Comparison of ENCODE assay signal across 14 cellular contexts in the genomic region with DNA sequence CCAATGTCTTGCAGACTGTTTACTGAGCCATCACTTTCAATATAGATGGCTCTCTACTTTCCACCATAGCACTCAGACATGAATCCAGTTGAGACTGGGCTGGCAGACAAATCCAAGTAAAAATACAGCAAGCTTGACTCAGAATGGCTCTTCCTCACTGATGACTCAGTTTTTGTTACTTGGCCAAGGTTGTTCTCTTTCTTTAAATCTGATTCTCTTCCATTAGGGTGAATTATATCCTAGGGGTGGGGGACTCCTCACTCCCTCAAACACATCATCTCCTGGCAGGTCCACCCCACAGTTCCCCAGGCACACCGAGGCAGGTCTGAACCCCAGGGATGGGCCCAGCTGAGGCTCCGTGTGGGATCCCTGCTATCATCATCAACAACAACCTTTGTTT.
DNase-seq lines count a peak whose midpoint lies in the region; ATAC-seq and TF ChIP-seq lines count a peak whose summit lies in the region.
"Had no signal": no experiment of that assay in that cellular context is flagged by ENCODE, and none has a peak within 500 bp of the region (broad histone marks: within the 10 kb centered on the region; RNA-seq: fewer than 3 reads in every experiment).

No MANE protein-coding gene starts in this region.

- no TSS peak for BruUV-seq in MCF 10A (replicated peaks; lab: Mats Ljungman, UMichigan)

- H3K27ac Mint-ChIP-seq in MCF 10A (ENCODE audit: low read depth, unreplicated experiment) (peak overlapping the region; percentile 72), WTC11 (no peak overlapping the region)
- H3K27ac Mint-ChIP-seq in naive thymus-derived CD8-positive, alpha-beta T cell = peak overlapping the region in 1 of 10 donors; percentile 1
- H3K27ac Mint-ChIP-seq: activated CD4-positive, alpha-beta T cell treated with anti-CD3 and anti-CD28 coated beads, Interleukin-2, amount 10 ng/mL, durations not matched to agents 7 days and 5 days; immature natural killer cell had no signal

- H3K9me3 Mint-ChIP-seq in MCF 10A (ENCODE audit: unreplicated experiment) (no peaks in the 10 kb centered on the region), WTC11 (peaks cover 12% of the 10 kb centered on the region)
- peaks cover 0 to 10% (median 0%) of the 10 kb centered on the region in 9 donors for H3K9me3 Mint-ChIP-seq in naive thymus-derived CD8-positive, alpha-beta T cell
- H3K9me3 Mint-ChIP-seq: activated CD4-positive, alpha-beta T cell treated with anti-CD3 and anti-CD28 coated beads, Interleukin-2, amount 10 ng/mL, durations not matched to agents 7 days and 5 days; immature natural killer cell had no signal

- no peaks in the 10 kb centered on the region for H3K36me3 Mint-ChIP-seq in MCF 10A (ENCODE audit: insufficient read depth, unreplicated experiment)
- H3K36me3 Mint-ChIP-seq in naive thymus-derived CD8-positive, alpha-beta T cell = no peaks in the 10 kb centered on the region
- H3K36me3 Mint-ChIP-seq in WTC11 = peaks cover 2% of the 10 kb centered on the region; the same call in 1 of the 2 replicates
- H3K36me3 Mint-ChIP-seq: immature natural killer cell had no signal

- H3K27me3 Mint-ChIP-seq in MCF 10A (ENCODE audit: insufficient read depth, unreplicated experiment) = no peaks in the 10 kb centered on the region
- peaks cover 0 to 10% (median 0%) of the 10 kb centered on the region in 5 donors for H3K27me3 Mint-ChIP-seq in naive thymus-derived CD8-positive, alpha-beta T cell
- no peaks in the 10 kb centered on the region for H3K27me3 Mint-ChIP-seq in WTC11 (ENCODE audit: low read depth)

- POLR2A ChIA-PET in MCF 10A (lab: Yijun Ruan, JAX) (interaction anchor here (0.5 to 2.0 kb wide), 7 partner anchors 8 to 448 kb away, joined by 3 to 8 read pairs (median 3); no protein-coding TSS in a partner anchor), WTC11 (lab: Charles Lee) (no interaction called here)
- POLR2A ChIA-PET in naive thymus-derived CD8-positive, alpha-beta T cell (lab: Charles Lee) = no interaction called here

- ATAC-seq in naive thymus-derived CD8-positive, alpha-beta T cell = no peak
- no peak for ATAC-seq in WTC11
- ATAC-seq: right cardiac atrium had no signal

- DNase-seq in HT1080 (ENCODE audit: low read depth) (peak; percentile 84), MCF 10A (ENCODE audit: unreplicated experiment) (peak; percentile 82), iris pigment epithelial cell (ENCODE audit: low read depth) (peak; percentile 65), NCI-H345 treated with DMSO at 0.1 percent for 48 hours (lab: John Stamatoyannopoulos, UW; ENCODE audit: unreplicated experiment) (no peak), WTC11 (ENCODE audit: low spot score) (no peak), germinal center (ENCODE audit: low spot score) (no peak)
- DNase-seq in naive thymus-derived CD8-positive, alpha-beta T cell = no peak
- DNase-seq: activated CD4-positive, alpha-beta T cell treated with anti-CD3 and anti-CD28 coated beads, Interleukin-2, amount 10 ng/mL, durations not matched to agents 7 days and 5 days; esophagus squamous epithelium; immature natural killer cell; KG1; NCI-H2029 treated with DMSO at 0.1 percent for 48 hours; right cardiac atrium had no signal

- CTCF ChIA-PET in MCF 10A (lab: Yijun Ruan, JAX) (interaction anchor here (0.6 kb wide), 1 partner anchor 101 kb away, joined by 3 read pairs; no protein-coding TSS in a partner anchor), WTC11 (lab: Charles Lee) (no interaction called here)

- TF ChIP-seq CTCF in MCF 10A (IDR thresholded peaks at IDR 0.05; ENCODE audit: unreplicated experiment) = no peak
- TF ChIP-seq CTCF in WTC11 (IDR thresholded peaks at IDR 0.05) = no peak

- H3K4me1 Mint-ChIP-seq in MCF 10A (ENCODE audit: insufficient read depth, unreplicated experiment) (peaks cover 41% of the 10 kb centered on the region), WTC11 (peaks cover 16% of the 10 kb centered on the region)
- H3K4me1 Mint-ChIP-seq in naive thymus-derived CD8-positive, alpha-beta T cell = no peaks in the 10 kb centered on the region
- H3K4me1 Mint-ChIP-seq: activated CD4-positive, alpha-beta T cell treated with anti-CD3 and anti-CD28 coated beads, Interleukin-2, amount 10 ng/mL, durations not matched to agents 7 days and 5 days; central memory CD8-positive, alpha-beta T cell; immature natural killer cell had no signal

- peak overlapping the region; percentile 7 for H3K4me3 Mint-ChIP-seq in MCF 10A (ENCODE audit: unreplicated experiment)
- H3K4me3 Mint-ChIP-seq in naive thymus-derived CD8-positive, alpha-beta T cell = no peak overlapping the region
- no peak overlapping the region for H3K4me3 Mint-ChIP-seq in WTC11
- H3K4me3 Mint-ChIP-seq: activated CD4-positive, alpha-beta T cell treated with anti-CD3 and anti-CD28 coated beads, Interleukin-2, amount 10 ng/mL, durations not matched to agents 7 days and 5 days; central memory CD8-positive, alpha-beta T cell; immature natural killer cell had no signal

- intact Hi-C loops in MCF 10A (cut with micrococcal nuclease) = no loop called here

TF ChIP-seq in WTC11, 78 proteins besides CTCF, POLR2A, EP300 and RAD21:
- TF ChIP-seq AFF4 (CRISPR knock-in tag; IDR thresholded peaks at IDR 0.05; ENCODE audit: borderline replicate concordance) = no peak
TF ChIP-seq in WTC11: peak in this region for 0.

Comparison
In these comparisons a context has a peak if more than half of its experiments do, and no peak if none do; other contexts are left out.
1. DNase-seq: peak in HT1080 (single experiment), MCF 10A (single experiment) and iris pigment epithelial cell (single experiment); none in NCI-H345 treated with DMSO at 0.1 percent for 48 hours (single experiment), naive thymus-derived CD8-positive, alpha-beta T cell (0 of 10), WTC11 (single experiment) and germinal center (single experiment).